Comparison of ENCODE assay signal across 29 cellular contexts in genomic region chr19:4358709-4359626, GRCh38. TPM values are rescaled to one million over a fixed set of nuclear protein-coding genes. Genes with fewer than 3 reads are reported as not detected.
DNase-seq lines count a peak whose midpoint lies in the region; ATAC-seq and TF ChIP-seq lines count a peak whose summit lies in the region.
"Had no signal": no experiment of that assay in that cellular context is flagged by ENCODE, and none has a peak within 500 bp of the region (broad histone marks: within the 10 kb centered on the region; RNA-seq: fewer than 3 reads in every experiment).

No MANE protein-coding gene starts in this region.

- no peak overlapping the region for H3K27ac ChIP-seq in PC-3 (ENCODE audit: low read length)
- H3K27ac ChIP-seq: right atrium auricular region, stomach, vagina, VCaP had no signal

- no peaks in the 10 kb centered on the region for H3K4me1 ChIP-seq in PC-3 (ENCODE audit: insufficient read depth, low read length)
- H3K4me1 ChIP-seq: right atrium auricular region, vagina had no signal

- H3K4me1 Mint-ChIP-seq in activated T-helper 2 cell treated with anti-CD3 and anti-CD28 coated beads, Interferon-gamma antibody, Interleukin-2, Interleukin-4, amounts not matched to agents 10 μg/mL and 5 μg/mL and 100 μg/mL, durations not matched to agents 14 hours and 24 hours and 36 hours (ENCODE audit: low read depth) = no peaks in the 10 kb centered on the region
- H3K4me1 Mint-ChIP-seq in neural crest cell = peaks cover 5% of the 10 kb centered on the region
- H3K4me1 Mint-ChIP-seq: brain; CD8-positive, alpha-beta memory T cell had no signal

- no peaks in the 10 kb centered on the region for H4K20me1 ChIP-seq in PC-3 (ENCODE audit: low read length)

- H3K79me2 ChIP-seq in PC-3 (ENCODE audit: low read length) = no peaks in the 10 kb centered on the region

- peaks cover 3% of the 10 kb centered on the region; the same call in 1 of the 2 replicates for H3K36me3 ChIP-seq in PC-3 (ENCODE audit: low read depth, low read length)

- no peak overlapping the region for H3K9ac ChIP-seq in PC-3 (ENCODE audit: low read length)

- no TSS peak for BruUV-seq in PC-3 (replicated peaks; lab: Mats Ljungman, UMichigan)

- no peaks in the 10 kb centered on the region for H3K27me3 Mint-ChIP-seq in activated T-helper 2 cell treated with anti-CD3 and anti-CD28 coated beads, Interferon-gamma antibody, Interleukin-2, Interleukin-4, amounts not matched to agents 10 μg/mL and 5 μg/mL and 100 μg/mL, durations not matched to agents 14 hours and 24 hours and 36 hours (ENCODE audit: low read depth)
- peaks cover 8% of the 10 kb centered on the region for H3K27me3 Mint-ChIP-seq in neural crest cell (ENCODE audit: low read depth)
- H3K27me3 Mint-ChIP-seq: brain; CD8-positive, alpha-beta memory T cell had no signal

- H3K27ac Mint-ChIP-seq in activated T-helper 2 cell treated with anti-CD3 and anti-CD28 coated beads, Interferon-gamma antibody, Interleukin-2, Interleukin-4, amounts not matched to agents 10 μg/mL and 5 μg/mL and 100 μg/mL, durations not matched to agents 14 hours and 24 hours and 36 hours = peak overlapping the region; percentile 38
- H3K27ac Mint-ChIP-seq in neural crest cell (ENCODE audit: unreplicated experiment) = peak overlapping the region; percentile 19
- H3K27ac Mint-ChIP-seq: nephron progenitor cell had no signal

- peak; percentile 33 for TF ChIP-seq POLR2A in GM18505 (IDR thresholded peaks at IDR 0.05; ENCODE audit: borderline replicate concordance, extremely low read depth, insufficient read depth, insufficient read length)

- POLR2A ChIA-PET in PC-3 (lab: Charles Lee; ENCODE audit: unreplicated experiment) = no interaction called here

- H3K9me2 ChIP-seq in PC-3 (replicated peaks; ENCODE audit: low read length) = no peaks in the 10 kb centered on the region

- H3K9me3 Mint-ChIP-seq in activated T-helper 2 cell treated with anti-CD3 and anti-CD28 coated beads, Interferon-gamma antibody, Interleukin-2, Interleukin-4, amounts not matched to agents 10 μg/mL and 5 μg/mL and 100 μg/mL, durations not matched to agents 14 hours and 24 hours and 36 hours = no peaks in the 10 kb centered on the region
- no peaks in the 10 kb centered on the region for H3K9me3 Mint-ChIP-seq in neural crest cell
- H3K9me3 Mint-ChIP-seq: activated T-cell treated with anti-CD3 and anti-CD28 coated beads, Interleukin-2, amount 50 U/mL, for 4 hours; CD8-positive, alpha-beta memory T cell; H9; nephron progenitor cell had no signal

- peaks cover 27% of the 10 kb centered on the region for H3K36me3 Mint-ChIP-seq in activated T-helper 2 cell treated with anti-CD3 and anti-CD28 coated beads, Interferon-gamma antibody, Interleukin-2, Interleukin-4, amounts not matched to agents 10 μg/mL and 5 μg/mL and 100 μg/mL, durations not matched to agents 14 hours and 24 hours and 36 hours (ENCODE audit: low read depth)
- peaks cover 2% of the 10 kb centered on the region for H3K36me3 Mint-ChIP-seq in neural crest cell (ENCODE audit: low read depth)

- H3K4me3 Mint-ChIP-seq in activated T-helper 2 cell treated with anti-CD3 and anti-CD28 coated beads, Interferon-gamma antibody, Interleukin-2, Interleukin-4, amounts not matched to agents 10 μg/mL and 5 μg/mL and 100 μg/mL, durations not matched to agents 14 hours and 24 hours and 36 hours (ENCODE audit: low read depth) = no peak overlapping the region
- H3K4me3 Mint-ChIP-seq in neural crest cell = peak overlapping the region; percentile 44
- H3K4me3 Mint-ChIP-seq: activated T-cell treated with anti-CD3 and anti-CD28 coated beads, Interleukin-2, amount 50 U/mL, for 4 hours; brain; CD8-positive, alpha-beta memory T cell; H9; nephron progenitor cell had no signal

- peak; percentile 7 for DNase-seq in AG08396 (ENCODE audit: low spot score)
- no peak for DNase-seq in activated T-helper 2 cell treated with anti-CD3 and anti-CD28 coated beads, Interferon-gamma antibody, Interleukin-2, Interleukin-4, amounts not matched to agents 10 μg/mL and 5 μg/mL and 100 μg/mL, durations not matched to agents 14 hours and 24 hours and 36 hours (ENCODE audit: low spot score)
- no peak for DNase-seq in neural crest cell (ENCODE audit: low read depth, low spot score)
- DNase-seq in RKO (ENCODE audit: low spot score) = no peak
- DNase-seq in PC-3 = no peak
- no peak for DNase-seq in iPS-NIHi7 (ENCODE audit: extremely low spot score)
- DNase-seq: activated CD4-positive, alpha-beta T cell treated with anti-CD3 and anti-CD28 coated beads for 48 hours; activated naive CD4-positive, alpha-beta T cell; activated T-cell treated with anti-CD3 and anti-CD28 coated beads, Interleukin-2, amount 50 U/mL, for 4 hours; amniotic stem cell; CD8-positive, alpha-beta memory T cell; DMS 273 treated with DMSO at 0.1 percent for 48 hours; H9; hypothalamus; Karpas-422; mammary epithelial cell; NCI-H1417; NCI-H2081; NCI-H69; nephron progenitor cell; small intestine; stimulated activated CD4-positive, alpha-beta T cell treated with anti-CD3 and anti-CD28 coated beads, Interleukin-1b, Interleukin-23, amount 100 ng/mL, for 48 hours; stomach; T-helper 9 cell had no signal

- no peaks in the 10 kb centered on the region for H3K27me3 ChIP-seq in PC-3 (ENCODE audit: low read length)
- H3K27me3 ChIP-seq: right atrium auricular region, stomach, vagina had no signal

- no peak overlapping the region for H3K4me3 ChIP-seq in PC-3 (ENCODE audit: low read length)
- H3K4me3 ChIP-seq: right atrium auricular region, stomach, vagina had no signal

- CTCF ChIA-PET in PC-3 (lab: Charles Lee) = no interaction called here

- H2AFZ ChIP-seq in PC-3 (ENCODE audit: low read length) = no peak overlapping the region

- TF ChIP-seq CTCF in neural crest cell (conservative IDR thresholded peaks at IDR 0.05) = no peak
- no peak for TF ChIP-seq CTCF in PC-3 (conservative IDR thresholded peaks at IDR 0.05; ENCODE audit: low read depth, low read length)

- intact Hi-C loops in activated T-helper 2 cell treated with anti-CD3 and anti-CD28 coated beads, Interferon-gamma antibody, Interleukin-2, Interleukin-4, amounts not matched to agents 10 μg/mL and 5 μg/mL and 100 μg/mL, durations not matched to agents 14 hours and 24 hours and 36 hours (cut with micrococcal nuclease) = no loop called here
- intact Hi-C loops in PC-3 (cut with micrococcal nuclease) = no loop called here

- ATAC-seq in GM18505 (IDR thresholded peaks at IDR 0.05; ENCODE audit: unreplicated experiment) (no peak), PC-3 (no peak)
- ATAC-seq: activated T-cell treated with anti-CD3 and anti-CD28 coated beads, Interleukin-2, amount 50 U/mL, for 4 hours had no signal

- H3K4me2 ChIP-seq in PC-3 (ENCODE audit: low read length) = no peak overlapping the region

- no peaks in the 10 kb centered on the region for H3F3A ChIP-seq in PC-3 (ENCODE audit: low read length, unreplicated experiment)

- no peaks in the 10 kb centered on the region for H3K9me3 ChIP-seq in PC-3 (ENCODE audit: low read length)
- H3K9me3 ChIP-seq: right atrium auricular region, stomach, vagina had no signal

RNA-seq across cellular contexts. Expression of gene MPND, which starts 15.6 kb away (rescaled TPM):
- 19.3 and 20.2 TPM in 2 replicates for total RNA-seq in activated T-helper 2 cell treated with anti-CD3 and anti-CD28 coated beads, Interferon-gamma antibody, Interleukin-2, Interleukin-4, amounts not matched to agents 10 μg/mL and 5 μg/mL and 100 μg/mL, durations not matched to agents 14 hours and 24 hours and 36 hours
- total RNA-seq in neural crest cell (45.3 and 45.6 TPM in 2 replicates), PC-3 (2014; rRNA removed) (5.6 and 10.9 TPM in 2 replicates)

RNA-seq across cellular contexts. Expression of gene STAP2, which starts 20.3 kb away (rescaled TPM):
- 15.4 and 17.1 TPM in 2 replicates for total RNA-seq in activated T-helper 2 cell treated with anti-CD3 and anti-CD28 coated beads, Interferon-gamma antibody, Interleukin-2, Interleukin-4, amounts not matched to agents 10 μg/mL and 5 μg/mL and 100 μg/mL, durations not matched to agents 14 hours and 24 hours and 36 hours
- total RNA-seq in neural crest cell (4.1 and 5.0 TPM in 2 replicates), PC-3 (2014; rRNA removed) (71.1 and 72.6 TPM in 2 replicates)

RNA-seq across cellular contexts. Expression of gene SH3GL1, which starts 41.4 kb away (rescaled TPM):
- total RNA-seq in activated T-helper 2 cell treated with anti-CD3 and anti-CD28 coated beads, Interferon-gamma antibody, Interleukin-2, Interleukin-4, amounts not matched to agents 10 μg/mL and 5 μg/mL and 100 μg/mL, durations not matched to agents 14 hours and 24 hours and 36 hours = 49.2 and 56.3 TPM in 2 replicates
- total RNA-seq in neural crest cell (85.9 and 95.3 TPM in 2 replicates), PC-3 (2014; rRNA removed) (59.8 and 71.1 TPM in 2 replicates)

RNA-seq across cellular contexts. Expression of gene CHAF1A, which starts 43.5 kb away (rescaled TPM):
- 81.9 and 87.8 TPM in 2 replicates for total RNA-seq in activated T-helper 2 cell treated with anti-CD3 and anti-CD28 coated beads, Interferon-gamma antibody, Interleukin-2, Interleukin-4, amounts not matched to agents 10 μg/mL and 5 μg/mL and 100 μg/mL, durations not matched to agents 14 hours and 24 hours and 36 hours
- 117 and 120 TPM in 2 replicates for total RNA-seq in neural crest cell
- total RNA-seq in PC-3 (2014; rRNA removed) = 48.9 and 59.8 TPM in 2 replicates

RNA-seq across cellular contexts. Expression of gene FSD1, which starts 54.6 kb away (rescaled TPM):
- 26.8 and 32.8 TPM in 2 replicates for total RNA-seq in activated T-helper 2 cell treated with anti-CD3 and anti-CD28 coated beads, Interferon-gamma antibody, Interleukin-2, Interleukin-4, amounts not matched to agents 10 μg/mL and 5 μg/mL and 100 μg/mL, durations not matched to agents 14 hours and 24 hours and 36 hours
- total RNA-seq in neural crest cell (51.9 and 53.5 TPM in 2 replicates), PC-3 (2014; rRNA removed) (8.7 and 11.3 TPM in 2 replicates)
- total RNA-seq: right atrium auricular region had no signal
